In the genomic region with DNA sequence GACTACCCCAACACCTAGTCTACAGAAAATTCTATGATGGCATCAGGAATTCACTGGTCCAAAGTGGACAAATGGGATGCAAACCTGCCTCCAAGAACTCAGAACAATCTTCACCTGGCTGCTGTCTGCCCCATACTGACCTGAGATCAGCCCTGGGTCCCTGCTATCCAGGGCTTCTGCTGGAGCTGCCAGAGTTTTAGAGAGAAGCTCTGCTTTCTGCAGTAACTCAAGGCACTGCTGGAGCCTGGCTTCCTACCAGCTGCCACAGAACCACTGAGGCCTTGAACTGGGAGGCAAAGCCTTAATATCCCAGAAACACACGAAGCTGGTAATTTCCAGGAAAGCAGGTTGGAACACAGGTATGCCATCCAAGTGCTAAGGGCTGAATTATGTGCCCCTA, we compare ENCODE assay signal across 15 cellular contexts. TPM values are rescaled to one million over a fixed set of nuclear protein-coding genes. Genes with fewer than 3 reads are reported as not detected.
"Had no signal": no experiment of that assay in that cellular context is flagged by ENCODE, and none has a peak within 500 bp of the region (broad histone marks: within the 10 kb centered on the region; RNA-seq: fewer than 3 reads in every experiment).

No MANE protein-coding gene starts in this region.

- H3K27me3 Mint-ChIP-seq: activated CD4-positive, alpha-beta memory T cell treated with anti-CD3 and anti-CD28 coated beads, Interleukin-2, amount 10 ng/mL, durations not matched to agents 7 days and 5 days; stimulated activated naive CD8-positive, alpha-beta T cell treated with anti-CD3 and anti-CD28 coated beads, Interleukin-15, Interleukin-2, amounts not matched to agents 100 ng/mL and 50 ng/mL, for 24 hours had no signal

- H3K9me3 ChIP-seq: uterus had no signal

- H3K4me3 Mint-ChIP-seq: activated CD4-positive, alpha-beta memory T cell treated with anti-CD3 and anti-CD28 coated beads, Interleukin-2, amount 10 ng/mL, durations not matched to agents 7 days and 5 days; activated T-helper 1 cell treated with anti-CD3 and anti-CD28 coated beads, Interleukin-12 subunit alpha, Interleukin-12 subunit beta, Interleukin-2, Interleukin-4 antibody, amounts not matched to agents 30 ng/mL and 10 ng/mL and 1 ng/mL, durations not matched to agents 14 hours and 24 hours and 36 hours; immature natural killer cell; natural killer cell; stimulated activated naive CD8-positive, alpha-beta T cell treated with anti-CD3 and anti-CD28 coated beads, Interleukin-15, Interleukin-2, amounts not matched to agents 100 ng/mL and 50 ng/mL, for 24 hours had no signal

- H3K27ac Mint-ChIP-seq: activated CD4-positive, alpha-beta memory T cell treated with anti-CD3 and anti-CD28 coated beads, Interleukin-2, amount 10 ng/mL, durations not matched to agents 7 days and 5 days; activated T-helper 1 cell treated with anti-CD3 and anti-CD28 coated beads, Interleukin-12 subunit alpha, Interleukin-12 subunit beta, Interleukin-2, Interleukin-4 antibody, amounts not matched to agents 30 ng/mL and 10 ng/mL and 1 ng/mL, durations not matched to agents 14 hours and 24 hours and 36 hours; stimulated activated naive CD8-positive, alpha-beta T cell treated with anti-CD3 and anti-CD28 coated beads, Interleukin-15, Interleukin-2, amounts not matched to agents 100 ng/mL and 50 ng/mL, for 24 hours had no signal

- H3K36me3 Mint-ChIP-seq: immature natural killer cell, natural killer cell had no signal

- H3K4me1 ChIP-seq: uterus had no signal

- ATAC-seq: natural killer cell had no signal

- DNase-seq: activated CD4-positive, alpha-beta memory T cell treated with anti-CD3 and anti-CD28 coated beads, Interleukin-2, amount 10 ng/mL, durations not matched to agents 7 days and 5 days; activated CD4-positive, alpha-beta T cell treated with anti-CD3 and anti-CD28 coated beads for 1 hour; activated CD8-positive, alpha-beta memory T cell treated with anti-CD3 and anti-CD28 coated beads, Interleukin-2, amount 50 U/mL, for 4 hours; activated naive CD4-positive, alpha-beta T cell treated with Interleukin-2 at 50 U/mL for 16 hours; cerebellar nuclear complex; dermis blood vessel endothelial cell; immature natural killer cell; left cardiac atrium; natural killer cell; stimulated activated CD4-positive, alpha-beta T cell treated with anti-CD3 and anti-CD28 coated beads, Interleukin-12 subunit alpha, Interleukin-12 subunit beta, amount 100 ng/mL, for 4 hours; stimulated activated CD4-positive, alpha-beta T cell treated with anti-CD3 and anti-CD28 coated beads, Interleukin-2, amount 100 ng/mL, for 48 hours; uterus had no signal

- H3K36me3 ChIP-seq: uterus had no signal

- H3K4me3 ChIP-seq: uterus had no signal

- H3K27ac ChIP-seq: uterus had no signal

- H3K9me3 Mint-ChIP-seq: activated CD4-positive, alpha-beta memory T cell treated with anti-CD3 and anti-CD28 coated beads, Interleukin-2, amount 10 ng/mL, durations not matched to agents 7 days and 5 days; activated T-helper 1 cell treated with anti-CD3 and anti-CD28 coated beads, Interleukin-12 subunit alpha, Interleukin-12 subunit beta, Interleukin-2, Interleukin-4 antibody, amounts not matched to agents 30 ng/mL and 10 ng/mL and 1 ng/mL, durations not matched to agents 14 hours and 24 hours and 36 hours; immature natural killer cell; natural killer cell; stimulated activated naive CD8-positive, alpha-beta T cell treated with anti-CD3 and anti-CD28 coated beads, Interleukin-15, Interleukin-2, amounts not matched to agents 100 ng/mL and 50 ng/mL, for 24 hours had no signal

- H3K27me3 ChIP-seq: uterus had no signal

RNA-seq across cellular contexts. Expression of a gene that starts 38.3 kb away (rescaled TPM):
- total RNA-seq: activated CD4-positive, alpha-beta memory T cell treated with anti-CD3 and anti-CD28 coated beads, Interleukin-2, amount 10 ng/mL, durations not matched to agents 7 days and 5 days; activated T-helper 1 cell treated with anti-CD3 and anti-CD28 coated beads, Interleukin-12 subunit alpha, Interleukin-12 subunit beta, Interleukin-2, Interleukin-4 antibody, amounts not matched to agents 30 ng/mL and 10 ng/mL and 1 ng/mL, durations not matched to agents 14 hours and 24 hours and 36 hours; mononuclear cell; natural killer cell had no signal
- polyA plus RNA-seq: immature natural killer cell had no signal
